In genomic region chr9:119284118-119284517, GRCh38 we compare ENCODE assay signal across 1 cellular context.
TF ChIP-seq lines count a peak whose summit lies in the region.

No MANE protein-coding gene starts in this region.

TF ChIP-seq in H1, 55 proteins besides CTCF, POLR2A, EP300 and RAD21:
- TF ChIP-seq CHD7 (IDR thresholded peaks at IDR 0.05; ENCODE audit: insufficient replicate concordance, low read length), result no peak
- TF ChIP-seq SIN3A (conservative IDR thresholded peaks at IDR 0.05 in 1 of 2, IDR thresholded peaks at IDR 0.05 in 1 of 2; ENCODE audit: low read depth in 1 of 2, low read length in 2 of 2), result no peak
- no peak for TF ChIP-seq CBX8 (IDR thresholded peaks at IDR 0.05; ENCODE audit: borderline replicate concordance, low read depth, low read length)
- TF ChIP-seq KDM1A (IDR thresholded peaks at IDR 0.05; ENCODE audit: borderline replicate concordance, low read length), result no peak
